In genomic region chr5:127080001-127080478, GRCh38 we compare ENCODE assay signal across 2 cellular contexts.
TF ChIP-seq lines count a peak whose summit lies in the region.

No MANE protein-coding gene starts in this region.

TF ChIP-seq in IMR-90, 13 proteins besides CTCF, POLR2A, EP300 and RAD21:
- no peak for TF ChIP-seq USF2 (IDR thresholded peaks at IDR 0.05; ENCODE audit: low read depth, low read length)
- TF ChIP-seq CEBPB (IDR thresholded peaks at IDR 0.05; ENCODE audit: low read depth, low read length), result no peak
- TF ChIP-seq CHD1 (IDR thresholded peaks at IDR 0.05; ENCODE audit: low read depth, low read length), result no peak
- TF ChIP-seq SMC3 (IDR thresholded peaks at IDR 0.05; ENCODE audit: low read depth, low read length), result no peak
- TF ChIP-seq MXI1 (IDR thresholded peaks at IDR 0.05; ENCODE audit: borderline replicate concordance, low read depth, low read length), result no peak
- no peak for TF ChIP-seq ELK1 (IDR thresholded peaks at IDR 0.05; ENCODE audit: borderline replicate concordance, low read depth, low read length)
- TF ChIP-seq FOS (IDR thresholded peaks at IDR 0.05; ENCODE audit: low read depth, low read length), result no peak
- TF ChIP-seq BHLHE40 (IDR thresholded peaks at IDR 0.05; ENCODE audit: low read depth, low read length), result no peak
- TF ChIP-seq MAZ (IDR thresholded peaks at IDR 0.05; ENCODE audit: borderline replicate concordance, low read depth, low read length), result no peak
- TF ChIP-seq RFX5 (IDR thresholded peaks at IDR 0.05; ENCODE audit: low read depth, low read length), result no peak
- TF ChIP-seq RCOR1 (IDR thresholded peaks at IDR 0.05; ENCODE audit: insufficient replicate concordance, low read length), result no peak
- no peak for TF ChIP-seq MAFK (IDR thresholded peaks at IDR 0.05; ENCODE audit: low read depth, low read length)
- TF ChIP-seq NFE2L2 (IDR thresholded peaks at IDR 0.05; ENCODE audit: low read depth, low read length), result no peak

TF ChIP-seq in GM12878, 131 proteins besides CTCF, POLR2A, EP300 and RAD21:
- TF ChIP-seq TBL1XR1 (IDR thresholded peaks at IDR 0.05; ENCODE audit: low read depth, low read length) (no peak), FOS (IDR thresholded peaks at IDR 0.05; ENCODE audit: borderline replicate concordance, extremely low read depth, insufficient read length) (no peak), SPI1 (IDR thresholded peaks at IDR 0.05; ENCODE audit: borderline replicate concordance, insufficient read depth, low read depth, low read length) (peak; percentile 27; the same call in 1 of the 2 replicates)
TF ChIP-seq in GM12878: peak in this region for 1.
